In the genomic region with DNA sequence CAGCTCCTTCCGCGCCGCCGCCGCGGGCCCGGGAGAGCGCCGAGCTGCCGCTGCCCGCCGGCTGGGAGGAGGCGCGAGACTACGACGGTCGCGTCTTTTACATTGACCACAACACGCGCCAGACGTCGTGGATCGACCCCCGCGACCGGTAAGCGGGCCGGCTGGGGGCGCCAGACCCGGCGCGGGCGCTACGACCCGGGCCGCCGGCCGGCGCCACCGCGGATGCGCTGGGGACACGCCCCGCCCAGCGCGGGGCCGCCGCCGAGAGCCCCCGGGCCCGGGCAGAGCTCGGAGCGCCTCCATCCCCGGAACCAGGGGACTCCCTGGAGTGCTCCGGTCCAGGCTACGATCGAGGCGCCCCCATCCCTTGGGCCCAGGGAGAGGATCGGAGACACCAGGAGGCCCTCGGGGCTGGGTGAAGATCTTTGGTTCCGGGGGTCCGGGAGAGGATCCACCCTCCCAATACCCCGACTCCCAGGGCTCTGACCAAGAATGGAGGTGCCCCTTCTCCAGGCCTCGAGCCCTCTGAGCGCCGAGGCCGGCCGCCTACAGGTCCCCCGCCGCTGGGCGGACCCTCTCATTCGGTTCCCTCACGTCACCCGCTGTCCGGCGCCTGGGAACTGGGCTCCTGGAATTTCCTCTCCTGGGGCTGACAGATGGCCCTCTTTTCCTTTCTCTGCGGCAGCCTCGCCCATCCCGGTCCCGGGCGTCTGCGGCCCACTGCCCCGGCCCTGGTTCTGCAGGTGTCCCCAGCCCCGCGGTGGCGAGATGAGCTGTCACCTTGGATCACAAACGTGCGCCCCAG, we compare ENCODE assay signal across 9 cellular contexts. TPM values are rescaled to one million over a fixed set of nuclear protein-coding genes. Genes with fewer than 3 reads are reported as not detected.
DNase-seq lines count a peak whose midpoint lies in the region; ATAC-seq, FAIRE-seq and TF ChIP-seq lines count a peak whose summit lies in the region.
"Had no signal": no experiment of that assay in that cellular context is flagged by ENCODE, and none has a peak within 500 bp of the region (broad histone marks: within the 10 kb centered on the region; RNA-seq: fewer than 3 reads in every experiment).

No MANE protein-coding gene starts in this region.

- H3K9me3 ChIP-seq in A549, result no peaks in the 10 kb centered on the region
- no peaks in the 10 kb centered on the region for H3K9me3 ChIP-seq in lung (ENCODE audit: control insufficient read depth in 2 of 2, insufficient read depth in 1 of 2, low read length in 1 of 2)
- no peaks in the 10 kb centered on the region for H3K9me3 ChIP-seq in thyroid gland

- peak overlapping the region; percentile 100 for H3K27ac ChIP-seq in A549
- H3K27ac ChIP-seq in lung (ENCODE audit: low read depth in 1 of 2, low read length in 1 of 2), result peak overlapping the region; percentile 87 to 98
- H3K27ac ChIP-seq in thyroid gland, result peak overlapping the region; percentile 60 to 86 (median 68)

- peak overlapping the region; percentile 91 for H3K4me2 ChIP-seq in A549

- peaks cover 6% of the 10 kb centered on the region for H3K9me3 Mint-ChIP-seq in chondrocyte (ENCODE audit: low read depth)

- H3K4me3 Mint-ChIP-seq in chondrocyte (ENCODE audit: unreplicated experiment), result peak overlapping the region; percentile 78

- H3K4me1 Mint-ChIP-seq in chondrocyte (ENCODE audit: low read depth), result peaks cover 38% of the 10 kb centered on the region

- peak; percentile 14 to 36 for ATAC-seq in A549
- peak; percentile 4 for ATAC-seq in GM18858 (IDR thresholded peaks at IDR 0.05; ENCODE audit: unreplicated experiment)
- no peak for ATAC-seq in lung (ENCODE audit: insufficient read depth, low FRiP score)
- ATAC-seq in esophagus mucosa, result no peak

- H3K27ac Mint-ChIP-seq in chondrocyte (ENCODE audit: unreplicated experiment), result peak overlapping the region; percentile 94

- no peak; a peak in 1 of 5 replicates for TF ChIP-seq RAD21 in A549 (conservative IDR thresholded peaks at IDR 0.05 in 1 of 2, IDR thresholded peaks at IDR 0.05 in 1 of 2)

- CTCF ChIA-PET in A549 (lab: Yijun Ruan, JAX), result interaction anchor here (0.6 to 2.6 kb wide), 7 partner anchors 12 to 106 kb away, joined by 3 to 17 read pairs (median 3); no protein-coding TSS in a partner anchor

- TF ChIP-seq CTCF in A549 (IDR thresholded peaks at IDR 0.05) (peak; percentile 34; the same call in 2 of the 3 replicates), chondrocyte (IDR thresholded peaks at IDR 0.05) (peak; percentile 40), lung (IDR thresholded peaks at IDR 0.05; ENCODE audit: control extremely low read depth, extremely low read depth) (no peak), thyroid gland (IDR thresholded peaks at IDR 0.05) (peak in 2 of 6 experiments; percentile 6 to 11)

- H3K4me1 ChIP-seq in A549, result peaks cover 47% of the 10 kb centered on the region
- peaks cover 0 to 13% of the 10 kb centered on the region in 2 donors for H3K4me1 ChIP-seq in lung (ENCODE audit: control insufficient read depth in 2 of 2, insufficient read depth in 2 of 2, low read length in 2 of 2)
- peaks cover 0 to 12% of the 10 kb centered on the region in 2 donors for H3K4me1 ChIP-seq in thyroid gland

- 0% methylated on average over 11 of the region's 88 CpGs for WGBS in A549 (ENCODE audit: missing lambda C conversion rate)
- whole genome bisulfite sequencing in lung, 2 donors, result 27 to 33% methylated on average over 22 to 88 of the region's 88 CpGs
- WGBS in thyroid gland, 2 donors, result no CpG with 5 or more reads among the region's 88 CpGs

- no peak for TF ChIP-seq EP300 in A549 (IDR thresholded peaks at IDR 0.05)

- peaks cover 2% of the 10 kb centered on the region for H3K36me3 Mint-ChIP-seq in chondrocyte (ENCODE audit: low read depth)

- TF ChIP-seq POLR2A in A549 (IDR thresholded peaks at IDR 0.05; ENCODE audit: low read length), result no peak
- TF ChIP-seq POLR2A in thyroid gland (IDR thresholded peaks at IDR 0.05), result no peak

- H3K4me3 ChIP-seq in A549 (peak overlapping the region; percentile 96), lung (peak overlapping the region; percentile 80), thyroid gland (replicated peaks in 1 of 3) (peak overlapping the region in 2 of 3 donors; percentile 35 to 40)

- POLR2A ChIA-PET in A549 (lab: Yijun Ruan, JAX), result interaction anchor here (2.2 kb wide), 1 partner anchor 12 kb away, joined by 12 read pairs; no protein-coding TSS in a partner anchor

- intact Hi-C loops in thyroid gland (cut with DNase I), result loop anchor here (10.0 kb wide), 1 partner anchor 69 kb away; no protein-coding TSS in a partner anchor

- H3K27me3 ChIP-seq in lung (ENCODE audit: control insufficient read depth, insufficient read depth) (peaks cover 5% of the 10 kb centered on the region), thyroid gland (no peaks in the 10 kb centered on the region)

- H3K27me3 Mint-ChIP-seq in chondrocyte (ENCODE audit: low read depth), result no peaks in the 10 kb centered on the region

- H3K36me3 ChIP-seq in lung (ENCODE audit: control insufficient read depth in 2 of 2, insufficient read depth in 2 of 2, low read length in 2 of 2) (no peaks in the 10 kb centered on the region), thyroid gland (no peaks in the 10 kb centered on the region)

- FAIRE-seq in A549 (lab: Jason Lieb, UNC), result no peak
- FAIRE-seq: colon had no signal

- DNase-seq in A549 (ENCODE audit: low read depth in 1 of 2, low spot score in 1 of 2), result peak in 1 of 2 experiments; percentile 40
- peak; percentile 50 for DNase-seq in NCI-H69 (lab: John Stamatoyannopoulos, UW)
- no peak for DNase-seq in chondrocyte (ENCODE audit: low spot score)
- DNase-seq in lung (ENCODE audit: low spot score), result no peak
- DNase-seq in thyroid gland, result peak; percentile 39 to 42
- DNase-seq in T1000 (lab: John Stamatoyannopoulos, UW), result no peak

TF ChIP-seq in A549, 52 proteins besides CTCF, POLR2A, EP300 and RAD21:
- TF ChIP-seq ZNF302 (CRISPR knock-in tag; IDR thresholded peaks at IDR 0.05) (no peak), SMC3 (IDR thresholded peaks at IDR 0.05) (0 out of 3 replicates have a peak, but pooled peaks have one; percentile 14)

RNA-seq across cellular contexts. Expression of a gene that starts 48.8 kb away (rescaled TPM):
- polyA plus RNA-seq in A549 (2011; rRNA removed), result not detected in 2 replicates
- polyA plus RNA-seq in A549 (2012; cell fraction: cytosol; rRNA removed), result not detected in 2 replicates
- not detected in 2 replicates for polyA plus RNA-seq in A549 (2012; cell fraction: nucleus; rRNA removed)
- polyA plus RNA-seq in A549 (2017; fragmentation: RNase III; extraction: RNeasy Plus Mini Kit Qiagen cat#74134 plus additional on column Dnase treatment), result not detected in 3 replicates
- not detected in 2 replicates for polyA minus RNA-seq in A549 (2011; rRNA and poly(A)+ RNA removed)
- not detected in 3 replicates for total RNA-seq in chondrocyte
- 1 to 10 TPM in 1 of 2 donors, under 1 TPM in 1; 0.34 to 1.3 TPM for total RNA-seq in lung
- polyA plus RNA-seq in lung, result under 1 TPM in 1 of 2 donors, not detected in 1; 0.18 TPM
- under 1 TPM in 1 of 4 donors, not detected in 3; 0.67 TPM for total RNA-seq in thyroid gland
- 0.20 TPM for total RNA-seq in esophagus mucosa

Comparison
In these comparisons a context has a peak if more than half of its experiments do, and no peak if none do; other contexts are left out.
1. ATAC-seq: peak in A549 (2 of 2) and GM18858 (single experiment); none in lung (single experiment) and esophagus mucosa (single experiment).
2. DNase-seq: peak in NCI-H69 (single experiment) and thyroid gland (2 of 2); none in chondrocyte (single experiment), lung (single experiment) and T1000 (single experiment).
3. H3K4me3 ChIP-seq: peak in every context shown above with its lines; median percentile 96 in A549; 80 in lung; 38 in thyroid gland.
4. Peak in every context shown above with its lines, with median percentiles within 50 percentile points of each other: H3K27ac ChIP-seq.